ENCODE assay signal across 8 cellular contexts in genomic region chr9:98652302-98652701, GRCh38. TPM values are rescaled to one million over a fixed set of nuclear protein-coding genes. Genes with fewer than 3 reads are reported as not detected.
"Had no signal": no experiment of that assay in that cellular context is flagged by ENCODE, and none has a peak within 500 bp of the region (broad histone marks: within the 10 kb centered on the region; RNA-seq: fewer than 3 reads in every experiment).

No MANE protein-coding gene starts in this region.

- H3K4me3 Mint-ChIP-seq: GM23338, HFFc6, IgD-negative memory B cell had no signal

- H3K27ac ChIP-seq: KMS-11 had no signal

- H3K4me3 ChIP-seq: GM23338, HAP-1 had no signal

- H3K27ac Mint-ChIP-seq: GM23338, HFFc6, IgD-negative memory B cell had no signal

- ATAC-seq: GM23338, HCT116 had no signal

- H3K4me2 ChIP-seq: GM23338, KMS-11 had no signal

- DNase-seq: HFFc6, KBM-7 had no signal

- H3K4me1 Mint-ChIP-seq: IgD-negative memory B cell had no signal

- H3K36me3 ChIP-seq: HAP-1 had no signal

- H3K9me3 Mint-ChIP-seq: GM23338, HFFc6, IgD-negative memory B cell had no signal

- H3K9me3 ChIP-seq: HAP-1 had no signal

- H3K4me1 ChIP-seq: HAP-1 had no signal

- H3K36me3 Mint-ChIP-seq: IgD-negative memory B cell had no signal

- H2AFZ ChIP-seq: GM23338 had no signal

- H3K9ac ChIP-seq: KMS-11 had no signal

RNA-seq across cellular contexts. Expression of gene GABBR2, which starts 56.4 kb away (rescaled TPM):
- total RNA-seq: HT-29 had no signal
- polyA plus RNA-seq: IgD-negative memory B cell had no signal
